ENCODE assay signal across 33 cellular contexts in genomic region chr5:159053708-159054107, GRCh38. TPM values are rescaled to one million over a fixed set of nuclear protein-coding genes. Genes with fewer than 3 reads are reported as not detected.
DNase-seq lines count a peak whose midpoint lies in the region; ATAC-seq, FAIRE-seq and TF ChIP-seq lines count a peak whose summit lies in the region.
"Had no signal": no experiment of that assay in that cellular context is flagged by ENCODE, and none has a peak within 500 bp of the region (broad histone marks: within the 10 kb centered on the region; RNA-seq: fewer than 3 reads in every experiment).

No MANE protein-coding gene starts in this region.

- H3K9me3 Mint-ChIP-seq in memory B cell = no peaks in the 10 kb centered on the region
- H3K9me3 Mint-ChIP-seq in activated T-helper 2 cell treated with anti-CD3 and anti-CD28 coated beads, Interferon-gamma antibody, Interleukin-2, Interleukin-4, amounts not matched to agents 10 μg/mL and 5 μg/mL and 100 μg/mL, durations not matched to agents 14 hours and 24 hours and 36 hours = no peaks in the 10 kb centered on the region
- H3K9me3 Mint-ChIP-seq: endodermal cell, neural progenitor cell had no signal

- H3K4me1 ChIP-seq in OCI-LY7 (ENCODE audit: insufficient read depth, low read length, poor library complexity, severe bottlenecking) (peaks cover 88% of the 10 kb centered on the region), tibial artery (peaks cover 0 to 97% (median 45%) of the 10 kb centered on the region in 4 donors)
- H3K4me1 ChIP-seq: Caco-2, parathyroid adenoma had no signal

- no peak for DNase-seq in GM19239 (ENCODE audit: insufficient read length, low spot score)
- DNase-seq in OCI-LY7 (ENCODE audit: low spot score) = no peak
- no peak for DNase-seq in memory B cell (ENCODE audit: low spot score in 2 of 2)
- DNase-seq in tibial artery = no peak
- DNase-seq in COR-L47 (lab: John Stamatoyannopoulos, UW) = no peak
- DNase-seq in NCI-H2227 (lab: John Stamatoyannopoulos, UW; ENCODE audit: unreplicated experiment) = no peak
- DNase-seq in activated T-helper 2 cell treated with anti-CD3 and anti-CD28 coated beads, Interferon-gamma antibody, Interleukin-2, Interleukin-4, amounts not matched to agents 10 μg/mL and 5 μg/mL and 100 μg/mL, durations not matched to agents 14 hours and 24 hours and 36 hours (ENCODE audit: low spot score) = no peak
- DNase-seq: activated CD4-positive, alpha-beta T cell treated with anti-CD3 and anti-CD28 coated beads, Interleukin-2, amount 50 U/mL, for 4 hours; activated CD4-positive, CD25-positive, alpha-beta regulatory T cell; activated T-cell treated with anti-CD3 and anti-CD28 coated beads, Interleukin-2, amount 50 U/mL, for 48 hours; Caco-2; central memory CD4-positive, alpha-beta T cell; dermis blood vessel endothelial cell; endodermal cell; foreskin fibroblast; GF-D8; GM23248; lower lobe of right lung; MV-4-11; NCI-H1436 treated with DMSO at 0.1 percent for 48 hours; NCI-H2081 treated with DMSO at 0.1 percent for 48 hours; NCI-H446 treated with DMSO at 0.1 percent for 48 hours; NCI-H774; RPMI8226; stomach; T-helper 1 cell; thyroid gland had no signal

- intact Hi-C loops in OCI-LY7 (cut with micrococcal nuclease; ENCODE audit: unreplicated experiment) (loop anchor here (2.0 to 5.0 kb wide), 3 partner anchors 45 to 359 kb away; partner anchors contain the start of gene EBF1), tibial artery (cut with DNase I; ENCODE audit: low total_unique reads) (loop anchor here (5.0 kb wide), 1 partner anchor 44 kb away; the partner anchor contains the start of gene EBF1)
- intact Hi-C loops in activated T-helper 2 cell treated with anti-CD3 and anti-CD28 coated beads, Interferon-gamma antibody, Interleukin-2, Interleukin-4, amounts not matched to agents 10 μg/mL and 5 μg/mL and 100 μg/mL, durations not matched to agents 14 hours and 24 hours and 36 hours (cut with micrococcal nuclease) = no loop called here

- no peaks in the 10 kb centered on the region for H3K27me3 ChIP-seq in tibial artery
- H3K27me3 ChIP-seq: SJCRH30, thyroid gland had no signal

- ATAC-seq in memory B cell (ENCODE audit: low read depth) = no peak
- ATAC-seq: esophagus mucosa, lower lobe of right lung had no signal

- H3K36me3 ChIP-seq in OCI-LY7 (ENCODE audit: insufficient read depth, low read length) (peaks cover 16% of the 10 kb centered on the region), tibial artery (no peaks in the 10 kb centered on the region)
- H3K36me3 ChIP-seq: lower lobe of right lung, neural progenitor cell, SJCRH30, stomach, thyroid gland had no signal

- CTCF ChIA-PET in OCI-LY7 (lab: Charles Lee; ENCODE audit: unreplicated experiment) = interaction anchor here (1.1 kb wide), 1 partner anchor 41 kb away, joined by 3 read pairs; no protein-coding TSS in a partner anchor

- peak overlapping the region; percentile 52 for H3K4me3 Mint-ChIP-seq in memory B cell
- H3K4me3 Mint-ChIP-seq in activated T-helper 2 cell treated with anti-CD3 and anti-CD28 coated beads, Interferon-gamma antibody, Interleukin-2, Interleukin-4, amounts not matched to agents 10 μg/mL and 5 μg/mL and 100 μg/mL, durations not matched to agents 14 hours and 24 hours and 36 hours (ENCODE audit: low read depth) = no peak overlapping the region
- H3K4me3 Mint-ChIP-seq: endodermal cell had no signal

- H3K79me2 ChIP-seq in OCI-LY7 (ENCODE audit: insufficient read depth, low read depth, low read length) = peaks cover 25% of the 10 kb centered on the region; the same call in 1 of the 2 replicates
- H3K79me2 ChIP-seq: parathyroid adenoma had no signal

- H3K36me3 Mint-ChIP-seq in memory B cell = peaks cover 3% of the 10 kb centered on the region
- H3K36me3 Mint-ChIP-seq in activated T-helper 2 cell treated with anti-CD3 and anti-CD28 coated beads, Interferon-gamma antibody, Interleukin-2, Interleukin-4, amounts not matched to agents 10 μg/mL and 5 μg/mL and 100 μg/mL, durations not matched to agents 14 hours and 24 hours and 36 hours (ENCODE audit: low read depth) = no peaks in the 10 kb centered on the region
- H3K36me3 Mint-ChIP-seq: neural progenitor cell had no signal

- peaks cover 46% of the 10 kb centered on the region for H3K4me1 Mint-ChIP-seq in memory B cell
- H3K4me1 Mint-ChIP-seq in activated T-helper 2 cell treated with anti-CD3 and anti-CD28 coated beads, Interferon-gamma antibody, Interleukin-2, Interleukin-4, amounts not matched to agents 10 μg/mL and 5 μg/mL and 100 μg/mL, durations not matched to agents 14 hours and 24 hours and 36 hours (ENCODE audit: low read depth) = no peaks in the 10 kb centered on the region

- peak; percentile 26 for FAIRE-seq in GM19239 (lab: Jason Lieb, UNC)

- H4K20me1 ChIP-seq in OCI-LY7 (ENCODE audit: insufficient read depth, low read length) = no peaks in the 10 kb centered on the region

- no peaks in the 10 kb centered on the region for H3K27me3 Mint-ChIP-seq in memory B cell
- H3K27me3 Mint-ChIP-seq in activated T-helper 2 cell treated with anti-CD3 and anti-CD28 coated beads, Interferon-gamma antibody, Interleukin-2, Interleukin-4, amounts not matched to agents 10 μg/mL and 5 μg/mL and 100 μg/mL, durations not matched to agents 14 hours and 24 hours and 36 hours (ENCODE audit: low read depth) = peaks cover 60% of the 10 kb centered on the region

- no peak for TF ChIP-seq CTCF in OCI-LY7 (conservative IDR thresholded peaks at IDR 0.05; ENCODE audit: low read length)
- no peak for TF ChIP-seq CTCF in tibial artery (IDR thresholded peaks at IDR 0.05)

- peak overlapping the region; percentile 66 for H3K4me3 ChIP-seq in OCI-LY7 (ENCODE audit: low read depth, low read length, poor library complexity, severe bottlenecking)
- H3K4me3 ChIP-seq in tibial artery = no peak overlapping the region
- H3K4me3 ChIP-seq: GM23248, lower lobe of right lung, neural progenitor cell, SJCRH30, smooth muscle cell, stomach, thyroid gland had no signal

- no TSS peak for BruUV-seq in OCI-LY7 (replicated peaks; lab: Mats Ljungman, UMichigan)

- H3K27ac Mint-ChIP-seq in memory B cell = peak overlapping the region; percentile 95
- H3K27ac Mint-ChIP-seq in activated T-helper 2 cell treated with anti-CD3 and anti-CD28 coated beads, Interferon-gamma antibody, Interleukin-2, Interleukin-4, amounts not matched to agents 10 μg/mL and 5 μg/mL and 100 μg/mL, durations not matched to agents 14 hours and 24 hours and 36 hours = no peak overlapping the region
- H3K27ac Mint-ChIP-seq: endodermal cell, neural progenitor cell had no signal

- H3K4me2 ChIP-seq in OCI-LY7 (ENCODE audit: low read length) = peak overlapping the region; percentile 99
- H3K4me2 ChIP-seq: smooth muscle cell had no signal

- no peak overlapping the region; the same call in 1 of the 2 replicates for H2AFZ ChIP-seq in OCI-LY7 (ENCODE audit: low read length)
- H2AFZ ChIP-seq: GM23248, neural progenitor cell, parathyroid adenoma had no signal

- H3K9me3 ChIP-seq in OCI-LY7 (ENCODE audit: low read length) (no peaks in the 10 kb centered on the region), tibial artery (no peaks in the 10 kb centered on the region)
- H3K9me3 ChIP-seq: Caco-2, lower lobe of right lung, SJCRH30, stomach, thyroid gland had no signal

- H3K27ac ChIP-seq in OCI-LY7 (ENCODE audit: low read depth, low read length, poor library complexity, severe bottlenecking) (peak overlapping the region; percentile 86), tibial artery (peak overlapping the region; percentile 87 to 89)
- H3K27ac ChIP-seq: C4-2B, GM23248, lower lobe of right lung, neural progenitor cell, parathyroid adenoma had no signal

- H3K9me2 ChIP-seq in OCI-LY7 (ENCODE audit: insufficient read depth, low read length) = no peaks in the 10 kb centered on the region

- POLR2A ChIA-PET in OCI-LY7 (lab: Charles Lee) = interaction anchor here (0.6 to 2.0 kb wide), 7 partner anchors 10 to 279 kb away, joined by 3 to 8 read pairs (median 3); no protein-coding TSS in a partner anchor

RNA-seq across cellular contexts. Expression of gene EBF1, which starts 46.0 kb away (rescaled TPM):
- total RNA-seq in OCI-LY7 (2014; rRNA removed; shearing (Covaris generic)) = 20.3 and 26.3 TPM in 2 replicates
- total RNA-seq in OCI-LY7 (2022) = 43.1 and 47.1 TPM in 2 replicates
- 0.16 TPM in 1 of 2 replicates, not detected in the other for total RNA-seq in activated T-helper 2 cell treated with anti-CD3 and anti-CD28 coated beads, Interferon-gamma antibody, Interleukin-2, Interleukin-4, amounts not matched to agents 10 μg/mL and 5 μg/mL and 100 μg/mL, durations not matched to agents 14 hours and 24 hours and 36 hours
- total RNA-seq: Caco-2 had no signal

Comparison
In these comparisons a context has a peak if more than half of its experiments do, and no peak if none do; other contexts are left out.
1. RNA of gene EBF1, which starts 46.0 kb away (total RNA-seq): 20.3 to 47.1 TPM in OCI-LY7; 0.16 TPM in activated T-helper 2 cell treated with anti-CD3 and anti-CD28 coated beads, Interferon-gamma antibody, Interleukin-2, Interleukin-4, amounts not matched to agents 10 μg/mL and 5 μg/mL and 100 μg/mL, durations not matched to agents 14 hours and 24 hours and 36 hours; every median in the first group is over 10 times any median in the second.